23 cellular contexts compared by ENCODE assay signal in the genomic region with DNA sequence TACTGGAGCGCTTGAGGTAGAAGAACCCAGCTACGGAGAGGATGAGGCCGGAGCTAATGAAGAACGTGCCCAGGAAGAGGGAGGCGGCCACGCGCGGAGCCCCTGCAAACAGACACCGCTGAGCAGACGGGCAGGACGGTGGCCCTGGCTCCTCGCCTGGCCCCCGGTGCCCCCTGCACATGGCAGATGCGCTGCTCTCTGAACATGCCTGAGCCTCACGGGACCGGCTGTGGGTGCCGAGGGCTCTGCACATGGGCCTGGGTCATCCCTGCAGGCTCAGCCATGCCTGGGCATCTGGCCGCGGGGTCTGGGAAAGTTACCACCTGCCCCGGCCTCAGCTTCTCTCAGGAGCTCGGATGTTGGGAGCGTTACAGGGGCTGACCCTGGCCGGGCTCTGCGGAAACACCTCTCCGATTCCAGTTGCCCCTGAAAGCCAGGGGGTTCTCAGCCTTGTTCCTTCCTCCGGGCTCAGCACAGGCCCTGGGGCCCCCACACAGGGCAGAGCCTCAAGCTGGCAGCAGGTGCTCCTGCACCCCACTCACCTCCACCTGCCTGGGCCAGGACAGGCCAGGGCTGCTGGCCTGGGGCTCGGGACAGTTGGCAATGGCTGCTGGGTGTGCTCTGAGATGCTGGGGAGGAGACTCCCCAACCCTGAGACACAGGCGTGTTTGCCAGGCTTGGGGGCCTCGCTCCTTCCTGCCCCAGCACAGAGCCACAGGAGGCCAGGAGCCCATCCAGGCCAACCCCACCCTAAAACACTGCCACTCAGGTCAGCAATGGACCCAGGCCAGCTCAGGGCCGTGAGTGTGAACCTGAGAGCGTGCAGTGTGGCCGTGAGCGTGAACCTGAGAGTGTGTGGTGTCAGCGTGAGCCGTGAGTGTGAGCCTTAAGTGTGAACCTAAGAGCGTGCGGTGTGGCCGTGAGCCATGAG. TPM values are rescaled to one million over a fixed set of nuclear protein-coding genes. Genes with fewer than 3 reads are reported as not detected.
DNase-seq lines count a peak whose midpoint lies in the region; ATAC-seq and TF ChIP-seq lines count a peak whose summit lies in the region.
"Had no signal": no experiment of that assay in that cellular context is flagged by ENCODE, and none has a peak within 500 bp of the region (broad histone marks: within the 10 kb centered on the region; RNA-seq: fewer than 3 reads in every experiment).

No MANE protein-coding gene starts in this region.

- H4K20me1 ChIP-seq in SK-N-SH (ENCODE audit: insufficient read depth) = no peaks in the 10 kb centered on the region
- peaks cover 16% of the 10 kb centered on the region; the same call in 1 of the 2 replicates for H4K20me1 ChIP-seq in BLaER1

- H3K9me3 ChIP-seq in SK-N-SH = no peaks in the 10 kb centered on the region
- H3K9me3 ChIP-seq in BLaER1 = no peaks in the 10 kb centered on the region
- H3K9me3 ChIP-seq in ovary = no peaks in the 10 kb centered on the region
- H3K9me3 ChIP-seq: esophagus muscularis mucosa, right lobe of liver, upper lobe of left lung had no signal

- POLR2A ChIA-PET in SK-N-SH (lab: Yijun Ruan, JAX) = no interaction called here

- H3K9ac ChIP-seq in SK-N-SH (no peak overlapping the region), BLaER1 (peak overlapping the region; percentile 79)

- H3K9me3 Mint-ChIP-seq in chondrocyte (ENCODE audit: low read depth) = no peaks in the 10 kb centered on the region
- H3K9me3 Mint-ChIP-seq: activated CD4-positive, alpha-beta T cell treated with anti-CD3 and anti-CD28 coated beads, Interleukin-2, amount 10 ng/mL, durations not matched to agents 7 days and 5 days; H9; stimulated activated naive CD8-positive, alpha-beta T cell treated with anti-CD3 and anti-CD28 coated beads, Interleukin-15, Interleukin-2, amounts not matched to agents 100 ng/mL and 50 ng/mL, for 24 hours had no signal

- H3K4me1 ChIP-seq in SK-N-SH (ENCODE audit: control insufficient read depth in 1 of 2, insufficient read depth in 2 of 2, low read depth in 1 of 2, low read length in 1 of 2) (peaks cover 0 to 4% of the 10 kb centered on the region in 2 experiments; a peak in 1 of 4 replicates), BLaER1 (peaks cover 98% of the 10 kb centered on the region), ovary (ENCODE audit: insufficient read depth) (no peaks in the 10 kb centered on the region)
- H3K4me1 ChIP-seq: esophagus muscularis mucosa, right lobe of liver, upper lobe of left lung had no signal

- no peaks in the 10 kb centered on the region for H3K27me3 Mint-ChIP-seq in chondrocyte (ENCODE audit: low read depth)
- H3K27me3 Mint-ChIP-seq: activated CD4-positive, alpha-beta T cell treated with anti-CD3 and anti-CD28 coated beads, Interleukin-2, amount 10 ng/mL, durations not matched to agents 7 days and 5 days; stimulated activated naive CD8-positive, alpha-beta T cell treated with anti-CD3 and anti-CD28 coated beads, Interleukin-15, Interleukin-2, amounts not matched to agents 100 ng/mL and 50 ng/mL, for 24 hours had no signal

- intact Hi-C loops in ovary (cut with DNase I) = no loop called here

- H3K27ac ChIP-seq in SK-N-SH (ENCODE audit: low read depth in 2 of 2, low read length in 1 of 2) (no peak overlapping the region; a peak in 1 of 4 replicates), BLaER1 (peak overlapping the region; percentile 86), ovary (no peak overlapping the region)
- H3K27ac ChIP-seq: 22Rv1, esophagus muscularis mucosa, right lobe of liver, upper lobe of left lung had no signal

- no peaks in the 10 kb centered on the region for H3F3A ChIP-seq in SK-N-SH (replicated peaks; ENCODE audit: insufficient read depth)

- H3K79me2 ChIP-seq in SK-N-SH (ENCODE audit: insufficient read depth) = no peaks in the 10 kb centered on the region

- H3K4me2 ChIP-seq in SK-N-SH (no peak overlapping the region), BLaER1 (peak overlapping the region; percentile 95)

- no peak overlapping the region for H2AFZ ChIP-seq in SK-N-SH (ENCODE audit: low read depth)

- H3K4me1 Mint-ChIP-seq in chondrocyte (ENCODE audit: low read depth) = no peaks in the 10 kb centered on the region
- H3K4me1 Mint-ChIP-seq: activated CD4-positive, alpha-beta T cell treated with anti-CD3 and anti-CD28 coated beads, Interleukin-2, amount 10 ng/mL, durations not matched to agents 7 days and 5 days; H9 had no signal

- H3K4me3 Mint-ChIP-seq in chondrocyte (ENCODE audit: unreplicated experiment) = no peak overlapping the region
- H3K4me3 Mint-ChIP-seq: activated CD4-positive, alpha-beta T cell treated with anti-CD3 and anti-CD28 coated beads, Interleukin-2, amount 10 ng/mL, durations not matched to agents 7 days and 5 days; H9; stimulated activated naive CD8-positive, alpha-beta T cell treated with anti-CD3 and anti-CD28 coated beads, Interleukin-15, Interleukin-2, amounts not matched to agents 100 ng/mL and 50 ng/mL, for 24 hours had no signal

- H3K27me3 ChIP-seq in SK-N-SH (ENCODE audit: insufficient read depth) (no peaks in the 10 kb centered on the region), BLaER1 (no peaks in the 10 kb centered on the region), ovary (no peaks in the 10 kb centered on the region)
- H3K27me3 ChIP-seq: esophagus muscularis mucosa, right lobe of liver, upper lobe of left lung had no signal

- CTCF ChIA-PET in SK-N-SH (lab: Yijun Ruan, JAX) = interaction anchor here (1.0 kb wide), 1 partner anchor 13 kb away, joined by 3 read pairs; a partner anchor contains a TSS

- WGBS in SK-N-SH (ENCODE audit: low lambda C conversion rate) = 95% methylated on average over 26 of the region's 38 CpGs
- WGBS in ovary, 3 donors = 93 to 95% (median 94%) methylated on average over 36 to 38 of the region's 38 CpGs

- no peak for TF ChIP-seq CTCF in SK-N-SH (IDR thresholded peaks at IDR 0.05)
- TF ChIP-seq CTCF in chondrocyte (IDR thresholded peaks at IDR 0.05) = no peak
- no peak for TF ChIP-seq CTCF in ovary (IDR thresholded peaks at IDR 0.05)

- peaks cover 2% of the 10 kb centered on the region for H3K36me3 Mint-ChIP-seq in chondrocyte (ENCODE audit: low read depth)

- TF ChIP-seq EP300 in SK-N-SH (IDR thresholded peaks at IDR 0.05; ENCODE audit: borderline replicate concordance in 1 of 2, low read depth in 1 of 2, low read length in 1 of 2) (no peak), ovary (IDR thresholded peaks at IDR 0.05) (no peak)

- TF ChIP-seq POLR2A in ovary (IDR thresholded peaks at IDR 0.05) = no peak

- DNase-seq in SK-N-SH = peak; percentile 19
- DNase-seq in chondrocyte (ENCODE audit: low spot score) = peak; percentile 57
- peak in 3 of 5 donors; percentile 14 to 29 (median 15) for DNase-seq in ovary
- DNase-seq in NCI-H1417 treated with DMSO at 0.1 percent for 48 hours (lab: John Stamatoyannopoulos, UW) = no peak
- DNase-seq in A172 (ENCODE audit: low spot score) = no peak
- no peak for DNase-seq in NCI-H1436 (lab: John Stamatoyannopoulos, UW)
- DNase-seq: activated CD4-positive, alpha-beta T cell treated with anti-CD3 and anti-CD28 coated beads, Interleukin-2, amount 10 ng/mL, durations not matched to agents 7 days and 5 days; caudate nucleus; GDM1; H9; NCI-H1436 treated with DMSO at 0.1 percent for 48 hours; NCI-H526; SHP77 had no signal

- no peak overlapping the region for H3K4me3 ChIP-seq in SK-N-SH (ENCODE audit: low read depth in 2 of 2, low read length in 1 of 2)
- peak overlapping the region; percentile 57 for H3K4me3 ChIP-seq in BLaER1
- no peak overlapping the region for H3K4me3 ChIP-seq in ovary
- H3K4me3 ChIP-seq: esophagus muscularis mucosa, right lobe of liver, upper lobe of left lung had no signal

- no peak overlapping the region for H3K27ac Mint-ChIP-seq in chondrocyte (ENCODE audit: unreplicated experiment)
- H3K27ac Mint-ChIP-seq: activated CD4-positive, alpha-beta T cell treated with anti-CD3 and anti-CD28 coated beads, Interleukin-2, amount 10 ng/mL, durations not matched to agents 7 days and 5 days; H9; stimulated activated naive CD8-positive, alpha-beta T cell treated with anti-CD3 and anti-CD28 coated beads, Interleukin-15, Interleukin-2, amounts not matched to agents 100 ng/mL and 50 ng/mL, for 24 hours had no signal

- H3K36me3 ChIP-seq in SK-N-SH (replicated peaks in 1 of 2; ENCODE audit: control insufficient read depth in 1 of 2, insufficient read depth in 2 of 2, low read length in 1 of 2) = no peaks in the 10 kb centered on the region
- H3K36me3 ChIP-seq in BLaER1 = peaks cover 25% of the 10 kb centered on the region
- no peaks in the 10 kb centered on the region for H3K36me3 ChIP-seq in ovary
- H3K36me3 ChIP-seq: right lobe of liver had no signal

- no peaks in the 10 kb centered on the region for H3K9me2 ChIP-seq in SK-N-SH

- TF ChIP-seq RAD21 in SK-N-SH (IDR thresholded peaks at IDR 0.05; ENCODE audit: low read length) = no peak

- no peak for ATAC-seq in SK-N-SH treated with all-trans-retinoic acid at 6 μM for 48 hours
- ATAC-seq: HepG2, right lobe of liver had no signal

TF ChIP-seq in SK-N-SH, 30 proteins besides CTCF, POLR2A, EP300 and RAD21 (continues in another document):
- TF ChIP-seq SIN3A (IDR thresholded peaks at IDR 0.05; ENCODE audit: borderline replicate concordance, low read depth, low read length) = no peak
- no peak for TF ChIP-seq GABPA (IDR thresholded peaks at IDR 0.05; ENCODE audit: low read depth)
- TF ChIP-seq TAF1 (IDR thresholded peaks at IDR 0.05; ENCODE audit: borderline replicate concordance, low read depth, low read length) = no peak
- no peak for TF ChIP-seq JUND (IDR thresholded peaks at IDR 0.05)
- no peak for TF ChIP-seq RCOR1 (IDR thresholded peaks at IDR 0.05; ENCODE audit: low read length)

TF ChIP-seq in SK-N-SH treated with all-trans-retinoic acid at 6 μM for 48 hours, 23 proteins besides CTCF, POLR2A, EP300 and RAD21 (continues in another document):
- no peak for TF ChIP-seq BACH2 (CRISPR knock-in tag; IDR thresholded peaks at IDR 0.05; ENCODE audit: borderline replicate concordance)
- no peak for TF ChIP-seq ZNF8 (CRISPR knock-in tag; IDR thresholded peaks at IDR 0.05)
- TF ChIP-seq CSDC2 (CRISPR knock-in tag; IDR thresholded peaks at IDR 0.05) = no peak
- no peak for TF ChIP-seq ZNF70 (CRISPR knock-in tag; IDR thresholded peaks at IDR 0.05)

RNA-seq across cellular contexts. Expression of a gene that starts 12.1 kb away (rescaled TPM):
- polyA plus RNA-seq in SK-N-SH (2012; rRNA removed) = not detected in 2 replicates
- not detected in 2 replicates for polyA plus RNA-seq in SK-N-SH (2012; cell fraction: cytosol; rRNA removed)
- 0.04 TPM in 1 of 2 replicates, not detected in the other for polyA plus RNA-seq in SK-N-SH (2012; cell fraction: nucleus; rRNA removed)
- total RNA-seq in chondrocyte = not detected in 3 replicates
- under 1 TPM in 2 of 7 donors, not detected in 5; 0.36 to 0.92 TPM for total RNA-seq in ovary
- polyA plus RNA-seq in ovary = not detected
- total RNA-seq in A172 (2014; rRNA removed; shearing (Covaris generic)) = not detected in 2 replicates
- total RNA-seq: activated CD4-positive, alpha-beta T cell treated with anti-CD3 and anti-CD28 coated beads, Interleukin-2, amount 10 ng/mL, durations not matched to agents 7 days and 5 days; esophagus muscularis mucosa; H9; HepG2; mononuclear cell; right lobe of liver had no signal
- polyA plus RNA-seq: BJ had no signal

RNA-seq across cellular contexts. Expression of a gene that starts 29.7 kb away (rescaled TPM):
- polyA plus RNA-seq in SK-N-SH (2012; rRNA removed) (10.1 and 10.2 TPM in 2 replicates), ovary (1 to 10 TPM in 1 of 2 donors, under 1 TPM in 1; 0.28 to 8.5 TPM)
- 3.0 and 4.9 TPM in 2 replicates for polyA plus RNA-seq in SK-N-SH (2012; cell fraction: cytosol; rRNA removed)
- polyA plus RNA-seq in SK-N-SH (2012; cell fraction: nucleus; rRNA removed) = 57.7 and 66.0 TPM in 2 replicates
- total RNA-seq in chondrocyte (9.2 to 15.1 TPM (median 9.2 TPM) in 3 replicates), ovary (10 to 100 TPM in 4 of 7 donors, 1 to 10 TPM in 3; 5.3 to 22.1 (median 10.7) TPM)
- total RNA-seq in A172 (2014; rRNA removed; shearing (Covaris generic)) = 8.2 and 10.0 TPM in 2 replicates

Comparison
In these comparisons a context has a peak if more than half of its experiments do, and no peak if none do; other contexts are left out.
1. DNase-seq: peak in SK-N-SH (single experiment), chondrocyte (single experiment) and ovary (3 of 5); none in NCI-H1417 treated with DMSO at 0.1 percent for 48 hours (single experiment), A172 (single experiment) and NCI-H1436 (single experiment).